ENCODE assay signal across 8 cellular contexts in the genomic region with DNA sequence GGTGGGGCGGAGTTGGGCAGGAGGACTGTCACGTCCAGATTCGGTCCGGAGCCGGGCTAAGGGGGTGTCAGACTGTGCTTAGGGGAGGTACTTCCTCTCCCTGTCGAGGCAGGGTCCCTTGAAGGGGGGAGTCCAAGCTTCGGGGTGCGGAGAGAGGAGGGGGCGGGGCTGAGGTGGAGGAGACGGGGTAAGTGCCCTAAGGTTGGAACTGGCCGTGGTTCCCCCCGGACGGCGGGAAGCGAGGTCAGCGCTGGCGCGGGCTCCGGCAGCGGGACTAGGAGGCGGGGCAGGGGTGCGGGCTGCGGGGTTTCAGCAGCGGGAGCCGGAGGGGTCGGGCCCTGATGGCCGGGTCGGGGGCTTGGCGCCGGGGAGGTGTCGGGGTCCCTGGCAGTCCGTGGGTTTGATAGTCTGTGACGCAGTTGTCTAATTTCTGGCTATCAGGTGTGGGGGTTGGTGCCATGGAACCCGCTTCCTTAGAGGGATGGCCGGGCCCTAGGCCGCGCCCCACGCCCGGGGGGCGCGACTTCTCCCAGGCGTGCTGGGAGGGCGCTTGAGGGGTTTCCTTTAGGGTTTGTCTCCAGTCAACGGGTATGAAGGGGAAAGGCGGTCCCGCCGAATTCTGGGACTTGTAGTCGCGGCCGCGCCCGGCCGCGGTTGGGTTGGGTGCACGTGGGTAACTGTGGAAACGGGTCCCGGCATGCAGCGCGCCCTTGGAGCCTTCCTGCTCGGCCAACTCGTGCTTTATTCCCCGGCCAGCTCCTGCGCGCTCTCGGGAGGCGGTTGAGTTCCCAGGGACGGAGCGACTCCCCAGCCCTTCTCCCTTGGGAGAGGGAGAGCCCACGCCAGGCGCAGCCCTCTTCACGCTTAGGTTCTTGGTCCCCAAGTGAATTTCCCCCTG. TPM values are rescaled to one million over a fixed set of nuclear protein-coding genes. Genes with fewer than 3 reads are reported as not detected.
DNase-seq lines count a peak whose midpoint lies in the region; ATAC-seq, FAIRE-seq and TF ChIP-seq lines count a peak whose summit lies in the region.

No MANE protein-coding gene starts in this region.

- no peak for FAIRE-seq in kidney (lab: Jason Lieb, UNC)

- no peak for TF ChIP-seq CTCF in AG09309 (IDR thresholded peaks at IDR 0.05; ENCODE audit: control insufficient read depth, insufficient read depth, low read depth, low read length, missing control alignments)
- no peak for TF ChIP-seq CTCF in kidney (IDR thresholded peaks at IDR 0.05; ENCODE audit: borderline replicate concordance, extremely low read depth, insufficient read depth)

- peak overlapping the region; percentile 87 to 91 for H3K27ac ChIP-seq in kidney (ENCODE audit: low read depth in 2 of 2, low read length in 2 of 2)

- peak overlapping the region; percentile 50 to 78 for H3K9ac ChIP-seq in kidney (ENCODE audit: low read length in 2 of 2)

- peak; percentile 30 for ATAC-seq in GM19023 (IDR thresholded peaks at IDR 0.05; ENCODE audit: unreplicated experiment)
- ATAC-seq in HG03196 (IDR thresholded peaks at IDR 0.05; ENCODE audit: unreplicated experiment) = peak; percentile 43
- ATAC-seq in activated CD4-positive, CD25-positive, alpha-beta regulatory T cell treated with anti-CD3 and anti-CD28 coated beads, Interleukin-2, amount 50 U/mL, for 24 hours = peak; percentile 34 to 37

- no peaks in the 10 kb centered on the region for H3K36me3 ChIP-seq in kidney (ENCODE audit: control insufficient read depth in 1 of 2, insufficient read depth in 2 of 2, low read length in 2 of 2)

- H3K9me3 ChIP-seq in kidney (ENCODE audit: control insufficient read depth in 1 of 2, low read length in 2 of 2) = no peaks in the 10 kb centered on the region

- DNase-seq in AG09309 (ENCODE audit: low read depth) (peak; percentile 57), NCI-H226 (peak; percentile 95), cerebellar nuclear complex (lab: John Stamatoyannopoulos, UW) (peak; percentile 5 to 41), kidney (peak; percentile 97)
- DNase-seq in stimulated activated CD4-positive, alpha-beta T cell treated with anti-CD3 and anti-CD28 coated beads, Interleukin-15, amount 100 ng/mL, for 1 hour (ENCODE audit: low read depth in 1 of 2, low spot score in 1 of 2) = peak; percentile 56 to 71

- intact Hi-C loops in kidney (cut with DNase I) = no loop called here

- H3K4me3 ChIP-seq in AG09309 (ENCODE audit: control insufficient read depth, low read depth, low read length) (peak overlapping the region; percentile 77), kidney (ENCODE audit: low read length in 2 of 2) (peak overlapping the region; percentile 70 to 78)

- H3K4me1 ChIP-seq in kidney (ENCODE audit: control insufficient read depth in 1 of 2, insufficient read depth in 1 of 2, low read depth in 1 of 2, low read length in 2 of 2) = peaks cover 4 to 9% of the 10 kb centered on the region in 2 donors

RNA-seq across cellular contexts. Expression of gene DCUN1D4, which starts 1.5 kb away (rescaled TPM):
- 50.7 TPM for total RNA-seq in kidney
- polyA plus RNA-seq in kidney (ENCODE audit: insufficient read depth, low read depth, low replicate concordance) = 17.0 TPM

Comparison
In these comparisons a context has a peak if more than half of its experiments do, and no peak if none do; other contexts are left out.
1. Peak in every context shown above with its lines: DNase-seq, ATAC-seq, H3K4me3 ChIP-seq and H3K27ac ChIP-seq.
2. DNase-seq: peak in every context shown above with its lines; median percentile 97 in kidney; 95 in NCI-H226; 64 in stimulated activated CD4-positive, alpha-beta T cell treated with anti-CD3 and anti-CD28 coated beads, Interleukin-15, amount 100 ng/mL, for 1 hour; 57 in AG09309; 23 in cerebellar nuclear complex.